Comparison of ENCODE assay signal across 10 cellular contexts in genomic region chr17:35052240-35052608, GRCh38. TPM values are rescaled to one million over a fixed set of nuclear protein-coding genes. Genes with fewer than 3 reads are reported as not detected.
DNase-seq lines count a peak whose midpoint lies in the region; TF ChIP-seq lines count a peak whose summit lies in the region.
"Had no signal": no experiment of that assay in that cellular context is flagged by ENCODE, and none has a peak within 500 bp of the region (broad histone marks: within the 10 kb centered on the region; RNA-seq: fewer than 3 reads in every experiment).

No MANE protein-coding gene starts in this region.

- TF ChIP-seq CTCF in Loucy (conservative IDR thresholded peaks at IDR 0.05; ENCODE audit: low read length) (no peak), esophagus squamous epithelium (IDR thresholded peaks at IDR 0.05) (no peak), smooth muscle cell (IDR thresholded peaks at IDR 0.05; ENCODE audit: borderline replicate concordance, insufficient read depth, poor library complexity, severe bottlenecking) (no peak)

- H3K27ac ChIP-seq in esophagus squamous epithelium (peak overlapping the region in 3 of 4 donors; percentile 43 to 68 (median 63)), smooth muscle cell (ENCODE audit: low read depth) (peak overlapping the region; percentile 84)

- H3K9me3 ChIP-seq in Loucy (ENCODE audit: insufficient read depth, low read depth, low read length) (no peaks in the 10 kb centered on the region), esophagus squamous epithelium (no peaks in the 10 kb centered on the region), smooth muscle cell (replicated peaks; ENCODE audit: low read depth) (no peaks in the 10 kb centered on the region)

- H3K79me2 ChIP-seq in Loucy (ENCODE audit: insufficient read depth, low read length) (0 out of 2 replicates have a peak, but pooled peaks cover 14% of the 10 kb centered on the region), smooth muscle cell (ENCODE audit: low read depth) (peaks cover 3% of the 10 kb centered on the region)

- no peaks in the 10 kb centered on the region for H3K9me2 ChIP-seq in Loucy (replicated peaks; ENCODE audit: low read depth, low read length)

- H3K36me3 ChIP-seq in Loucy (ENCODE audit: insufficient read depth, low read length) (no peaks in the 10 kb centered on the region), esophagus squamous epithelium (peaks cover 0 to 7% (median 0%) of the 10 kb centered on the region in 3 donors), smooth muscle cell (ENCODE audit: low read depth) (no peaks in the 10 kb centered on the region)

- H3K4me2 ChIP-seq in Loucy (ENCODE audit: low read depth, low read length, poor library complexity, severe bottlenecking): peak overlapping the region; percentile 77
- H3K4me2 ChIP-seq in smooth muscle cell: peak overlapping the region; percentile 49

- intact Hi-C loops in esophagus squamous epithelium (cut with DNase I): no loop called here

- H3K4me3 ChIP-seq in Loucy (ENCODE audit: low read length, poor library complexity, severe bottlenecking) (peak overlapping the region; percentile 66), esophagus squamous epithelium (no peak overlapping the region), smooth muscle cell (no peak overlapping the region)

- DNase-seq in Daoy (ENCODE audit: low read depth) (peak; percentile 36), esophagus squamous epithelium (lab: John Stamatoyannopoulos, UW) (no peak), smooth muscle cell (lab: John Stamatoyannopoulos, UW; ENCODE audit: unreplicated experiment) (no peak), D341Med (ENCODE audit: low spot score) (no peak), OCI-M1 (lab: John Stamatoyannopoulos, UW) (no peak), GM19238 (ENCODE audit: insufficient read length, low spot score) (no peak)
- no peak for DNase-seq in activated CD8-positive, alpha-beta memory T cell treated with anti-CD3 and anti-CD28 coated beads for 24 hours
- DNase-seq: H7, PC-3 had no signal

- H3K27me3 ChIP-seq in Loucy (ENCODE audit: insufficient read depth, low read length, poor library complexity, severe bottlenecking) (no peaks in the 10 kb centered on the region), esophagus squamous epithelium (no peaks in the 10 kb centered on the region), smooth muscle cell (ENCODE audit: low read depth) (no peaks in the 10 kb centered on the region)

- H4K20me1 ChIP-seq in Loucy (ENCODE audit: insufficient read depth, low read length, poor library complexity, severe bottlenecking): no peaks in the 10 kb centered on the region
- H4K20me1 ChIP-seq in smooth muscle cell (ENCODE audit: low read depth): peaks cover 69% of the 10 kb centered on the region

- peaks cover 37% of the 10 kb centered on the region for H3K4me1 ChIP-seq in Loucy (ENCODE audit: insufficient read depth, low read length, poor library complexity, severe bottlenecking)
- H3K4me1 ChIP-seq in esophagus squamous epithelium: peaks cover 2 to 67% (median 7%) of the 10 kb centered on the region in 3 donors
- peaks cover 20% of the 10 kb centered on the region for H3K4me1 ChIP-seq in smooth muscle cell (ENCODE audit: low read depth)

- H2AFZ ChIP-seq in Loucy (ENCODE audit: low read length) (no peak overlapping the region; the same call in 1 of the 2 replicates), smooth muscle cell (ENCODE audit: low read depth) (no peak overlapping the region)

- H3F3A ChIP-seq in Loucy (ENCODE audit: low read depth) (no peaks in the 10 kb centered on the region), smooth muscle cell (ENCODE audit: low read depth) (no peaks in the 10 kb centered on the region)

- TF ChIP-seq POLR2A in esophagus squamous epithelium (IDR thresholded peaks at IDR 0.05): no peak

- H3K9ac ChIP-seq in Loucy (ENCODE audit: low read depth, low read length, poor library complexity, severe bottlenecking) (peak overlapping the region; percentile 55), smooth muscle cell (ENCODE audit: low read depth) (peak overlapping the region; percentile 31)

RNA-seq across cellular contexts. Expression of gene RFFL, which starts 11.3 kb away (rescaled TPM):
- 16.8 and 17.0 TPM in 2 replicates for total RNA-seq in Daoy (2014; rRNA removed; shearing (Covaris generic))
- total RNA-seq in esophagus squamous epithelium (10 to 100 TPM; 31.7 to 64.0 (median 56.2) TPM), smooth muscle cell (7.1 and 20.0 TPM in 2 replicates)
- polyA plus RNA-seq in smooth muscle cell: 5.3 and 7.0 TPM in 2 replicates
